Comparison of ENCODE assay signal across 10 cellular contexts in the genomic region with DNA sequence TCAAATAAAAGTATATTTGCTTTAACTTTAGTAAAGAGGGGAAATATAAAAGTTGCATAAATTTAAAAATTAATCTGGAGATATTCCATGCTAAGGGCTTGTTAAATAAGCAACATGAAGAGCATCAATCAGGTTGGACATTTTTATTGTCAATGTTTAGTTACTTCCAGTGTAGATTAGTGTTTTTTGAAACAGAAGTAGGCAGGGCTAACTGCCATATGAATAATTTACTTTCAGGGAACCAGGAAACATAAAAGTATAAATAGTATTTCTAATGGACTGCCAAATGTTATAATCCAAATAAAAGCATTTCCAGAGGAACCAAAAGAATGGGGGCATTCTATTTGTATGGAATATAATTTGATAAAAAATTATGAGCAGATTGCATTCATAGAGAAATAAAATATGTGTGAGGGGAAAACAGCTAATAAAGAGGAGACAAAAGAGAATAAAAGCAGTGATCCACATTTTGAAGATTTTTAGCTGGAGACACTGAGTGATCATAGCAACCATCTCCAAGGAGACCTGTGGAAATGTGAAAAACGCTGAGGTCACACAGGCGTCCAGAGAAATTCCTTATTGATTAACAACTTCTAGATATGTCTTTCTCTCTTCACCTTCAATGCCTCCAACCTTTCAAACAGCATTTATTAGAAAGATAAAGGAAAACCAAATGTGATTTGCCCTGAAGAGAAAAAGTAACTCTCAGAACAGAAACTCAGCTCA.
DNase-seq lines count a peak whose midpoint lies in the region; TF ChIP-seq lines count a peak whose summit lies in the region.
"Had no signal": no experiment of that assay in that cellular context is flagged by ENCODE, and none has a peak within 500 bp of the region (broad histone marks: within the 10 kb centered on the region; RNA-seq: fewer than 3 reads in every experiment).

No MANE protein-coding gene starts in this region.

- TF ChIP-seq POLR2A in prostate gland (IDR thresholded peaks at IDR 0.05), result no peak

- H3K27ac ChIP-seq in prostate gland, result no peak overlapping the region

- peak overlapping the region; percentile 32 for H3K4me2 ChIP-seq in skeletal muscle satellite cell (ENCODE audit: low read length)

- intact Hi-C loops in prostate gland (cut with DNase I), result no loop called here

- 12% methylated on average over 2 of the region's 2 CpGs for WGBS in prostate gland

- H3K4me1 ChIP-seq in skeletal muscle satellite cell (ENCODE audit: control insufficient read depth, insufficient read depth, low read length) (peaks cover 52% of the 10 kb centered on the region), prostate gland (replicated peaks) (no peaks in the 10 kb centered on the region)

- H3K27me3 ChIP-seq in skeletal muscle satellite cell (ENCODE audit: control insufficient read depth, insufficient read depth, low read length) (no peaks in the 10 kb centered on the region), prostate gland (replicated peaks; ENCODE audit: insufficient read depth) (no peaks in the 10 kb centered on the region)

- TF ChIP-seq CTCF in fibroblast of mammary gland (conservative IDR thresholded peaks at IDR 0.05; ENCODE audit: control insufficient read depth, insufficient read depth, low read depth, low read length) (no peak), prostate gland (IDR thresholded peaks at IDR 0.05) (no peak)

- peak; percentile 46 for DNase-seq in HT-29 (ENCODE audit: low spot score)
- DNase-seq in SHP77 treated with DMSO at 0.1 percent for 48 hours (lab: John Stamatoyannopoulos, UW), result peak; percentile 25
- DNase-seq in fibroblast of mammary gland (ENCODE audit: low read depth), result peak; percentile 78
- no peak for DNase-seq in prostate gland (ENCODE audit: low spot score)
- DNase-seq in GM19240 (ENCODE audit: insufficient read length, low spot score), result no peak
- DNase-seq in COR-L47 (lab: John Stamatoyannopoulos, UW), result no peak
- no peak for DNase-seq in 8988T
- DNase-seq: activated CD8-positive, alpha-beta memory T cell treated with anti-CD3 and anti-CD28 coated beads for 24 hours; substantia nigra had no signal

- peak overlapping the region; percentile 46 for H3K9ac ChIP-seq in skeletal muscle satellite cell (ENCODE audit: low read depth, low read length)

- H3K36me3 ChIP-seq in skeletal muscle satellite cell (ENCODE audit: insufficient read depth, low read length), result no peaks in the 10 kb centered on the region
- H3K36me3 ChIP-seq in prostate gland, result no peaks in the 10 kb centered on the region

- H3K4me3 ChIP-seq in fibroblast of mammary gland (ENCODE audit: control insufficient read depth, low read depth, low read length), result no peak overlapping the region
- no peak overlapping the region for H3K4me3 ChIP-seq in skeletal muscle satellite cell (ENCODE audit: low read length)
- no peak overlapping the region for H3K4me3 ChIP-seq in prostate gland

- no peaks in the 10 kb centered on the region for H3K9me3 ChIP-seq in skeletal muscle satellite cell (replicated peaks; ENCODE audit: low read length)
- no peaks in the 10 kb centered on the region for H3K9me3 ChIP-seq in prostate gland

Comparison
In these comparisons a context has a peak if more than half of its experiments do, and no peak if none do; other contexts are left out.
1. DNase-seq: peak in HT-29 (single experiment), SHP77 treated with DMSO at 0.1 percent for 48 hours (single experiment) and fibroblast of mammary gland (single experiment); none in prostate gland (single experiment), GM19240 (single experiment), COR-L47 (single experiment) and 8988T (single experiment).